In the genomic region with DNA sequence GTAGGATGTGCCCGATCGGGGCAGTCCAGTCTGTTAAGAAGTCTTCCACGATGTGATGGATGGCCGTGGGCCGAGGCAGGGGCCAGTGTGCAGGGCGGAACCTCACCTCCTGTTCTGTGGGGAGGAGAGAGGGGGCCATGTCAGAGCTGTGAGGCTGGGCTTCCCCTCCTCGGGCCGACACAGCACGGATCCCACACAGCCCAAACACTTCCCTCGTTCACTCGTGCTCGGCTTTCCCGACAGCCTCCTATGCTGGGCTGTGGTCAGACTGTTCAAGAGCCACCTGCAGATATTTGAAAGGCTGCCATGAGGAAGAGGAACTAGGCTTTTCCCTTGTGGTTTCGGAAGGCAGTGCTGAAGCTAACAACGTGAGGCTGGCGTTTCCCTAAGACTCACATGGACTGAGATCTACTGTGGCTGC, we compare ENCODE assay signal across 11 cellular contexts. TPM values are rescaled to one million over a fixed set of nuclear protein-coding genes. Genes with fewer than 3 reads are reported as not detected.
DNase-seq lines count a peak whose midpoint lies in the region; ATAC-seq and TF ChIP-seq lines count a peak whose summit lies in the region.
"Had no signal": no experiment of that assay in that cellular context is flagged by ENCODE, and none has a peak within 500 bp of the region (broad histone marks: within the 10 kb centered on the region; RNA-seq: fewer than 3 reads in every experiment).

No MANE protein-coding gene starts in this region.

- H3K79me2 ChIP-seq in Karpas-422 (ENCODE audit: low read length) = no peaks in the 10 kb centered on the region
- no peaks in the 10 kb centered on the region for H3K79me2 ChIP-seq in GM23248 (ENCODE audit: insufficient read depth)

- in situ Hi-C loops in GM23248 (cut with MboI) = loop anchor here (25.0 kb wide), 1 partner anchor 306 kb away; no protein-coding TSS in a partner anchor

- peak; percentile 41 for ATAC-seq in effector memory CD8-positive, alpha-beta T cell (replicated peaks)
- peak; percentile 75 to 76 for ATAC-seq in upper lobe of left lung (ENCODE audit: low FRiP score in 2 of 2)

- TF ChIP-seq EP300 in upper lobe of left lung (IDR thresholded peaks at IDR 0.05) = no peak
- no peak for TF ChIP-seq EP300 in ovary (IDR thresholded peaks at IDR 0.05)

- H3K4me3 Mint-ChIP-seq in activated CD4-positive, alpha-beta T cell treated with anti-CD3 and anti-CD28 coated beads, Interleukin-2, amount 10 ng/mL, durations not matched to agents 7 days and 5 days = no peak overlapping the region
- H3K4me3 Mint-ChIP-seq in effector memory CD8-positive, alpha-beta T cell = no peak overlapping the region
- H3K4me3 Mint-ChIP-seq in activated CD4-positive, alpha-beta T cell treated with anti-CD3 and anti-CD28 coated beads, Interleukin-2, amount 10 ng/mL, durations not matched to agents 24 days and 14 days = no peak overlapping the region

- H3K9ac ChIP-seq in Karpas-422 (ENCODE audit: low read length) (peak overlapping the region; percentile 35), GM23248 (no peak overlapping the region)

- H3K27ac Mint-ChIP-seq in activated CD4-positive, alpha-beta T cell treated with anti-CD3 and anti-CD28 coated beads, Interleukin-2, amount 10 ng/mL, durations not matched to agents 7 days and 5 days = peak overlapping the region; percentile 22
- H3K27ac Mint-ChIP-seq in effector memory CD8-positive, alpha-beta T cell = no peak overlapping the region
- H3K27ac Mint-ChIP-seq in activated CD4-positive, alpha-beta T cell treated with anti-CD3 and anti-CD28 coated beads, Interleukin-2, amount 10 ng/mL, durations not matched to agents 24 days and 14 days = no peak overlapping the region

- intact Hi-C loops in activated CD4-positive, alpha-beta T cell treated with anti-CD3 and anti-CD28 coated beads, Interleukin-2, amount 10 ng/mL, durations not matched to agents 24 days and 14 days (cut with micrococcal nuclease) = no loop called here
- intact Hi-C loops in ovary (cut with DNase I) = no loop called here

- no peak for TF ChIP-seq POLR2A in upper lobe of left lung (IDR thresholded peaks at IDR 0.05)
- no peak for TF ChIP-seq POLR2A in ovary (IDR thresholded peaks at IDR 0.05)

- peaks cover 19% of the 10 kb centered on the region for H3K36me3 Mint-ChIP-seq in activated CD4-positive, alpha-beta T cell treated with anti-CD3 and anti-CD28 coated beads, Interleukin-2, amount 10 ng/mL, durations not matched to agents 7 days and 5 days (ENCODE audit: low read depth)
- H3K36me3 Mint-ChIP-seq in effector memory CD8-positive, alpha-beta T cell (ENCODE audit: insufficient read depth) = peaks cover 4% of the 10 kb centered on the region
- H3K36me3 Mint-ChIP-seq in activated CD4-positive, alpha-beta T cell treated with anti-CD3 and anti-CD28 coated beads, Interleukin-2, amount 10 ng/mL, durations not matched to agents 24 days and 14 days (ENCODE audit: low read depth) = peaks cover 16% of the 10 kb centered on the region

- H3K9me2 ChIP-seq in Karpas-422 (replicated peaks; ENCODE audit: insufficient read depth, low read length) = no peaks in the 10 kb centered on the region
- no peaks in the 10 kb centered on the region for H3K9me2 ChIP-seq in GM23248 (ENCODE audit: insufficient read depth)

- WGBS in upper lobe of left lung, 2 donors = 40 to 55% methylated on average over 6 to 16 of the region's 16 CpGs
- WGBS in GM23248 (ENCODE audit: low coverage in 1 of 2, low lambda C conversion rate in 2 of 2, missing lambda C conversion rate in 2 of 2), 2 experiments = 92 to 93% methylated on average over 15 to 16 of the region's 16 CpGs
- 75 to 78% (median 77%) methylated on average over 16 of the region's 16 CpGs for WGBS in ovary, 3 donors

- no peaks in the 10 kb centered on the region for H3K27me3 ChIP-seq in Karpas-422 (ENCODE audit: low read length)
- no peaks in the 10 kb centered on the region for H3K27me3 ChIP-seq in upper lobe of left lung
- no peaks in the 10 kb centered on the region for H3K27me3 ChIP-seq in GM23248 (replicated peaks; ENCODE audit: insufficient read depth)
- H3K27me3 ChIP-seq in ovary = no peaks in the 10 kb centered on the region

- H3K36me3 ChIP-seq in Karpas-422 (ENCODE audit: insufficient read depth, low read length) (no peaks in the 10 kb centered on the region), upper lobe of left lung (peaks cover 0 to 38% (median 8%) of the 10 kb centered on the region in 4 donors), GM23248 (ENCODE audit: low read depth) (no peaks in the 10 kb centered on the region), ovary (peaks cover 3% of the 10 kb centered on the region)

- H4K20me1 ChIP-seq in Karpas-422 (ENCODE audit: insufficient read depth, low read depth, low read length) (no peaks in the 10 kb centered on the region), GM23248 (ENCODE audit: insufficient read depth) (no peaks in the 10 kb centered on the region)

- H2AFZ ChIP-seq in Karpas-422 (ENCODE audit: low read length) = peak overlapping the region; percentile 72; the same call in 1 of the 2 replicates
- H2AFZ ChIP-seq in GM23248 = no peak overlapping the region

- no peak for DNase-seq in activated CD4-positive, alpha-beta T cell treated with anti-CD3 and anti-CD28 coated beads, Interleukin-2, amount 10 ng/mL, durations not matched to agents 7 days and 5 days
- DNase-seq in activated CD4-positive, alpha-beta T cell treated with anti-CD3 and anti-CD28 coated beads, Interleukin-2, amount 50 U/mL, for 1 hour = no peak
- DNase-seq in Karpas-422 = peak; percentile 84
- DNase-seq in effector memory CD8-positive, alpha-beta T cell = no peak
- peak; percentile 67 to 71 for DNase-seq in upper lobe of left lung
- DNase-seq in GM23248 = no peak
- no peak for DNase-seq in activated CD4-positive, alpha-beta T cell treated with anti-CD3 and anti-CD28 coated beads, Interleukin-2, amount 10 ng/mL, durations not matched to agents 24 days and 14 days
- no peak for DNase-seq in ovary
- DNase-seq: activated CD8-positive, alpha-beta memory T cell treated with anti-CD3 and anti-CD28 coated beads, Interleukin-2, amount 50 U/mL, for 4 hours; effector CD4-positive, alpha-beta T cell; NCI-H1105 treated with DMSO at 0.1 percent for 48 hours had no signal

- no peaks in the 10 kb centered on the region for H3F3A ChIP-seq in GM23248 (ENCODE audit: insufficient read depth)

- H3K4me2 ChIP-seq in Karpas-422 (ENCODE audit: low read depth, low read length, poor library complexity, severe bottlenecking) = peak overlapping the region; percentile 56
- H3K4me2 ChIP-seq in GM23248 (ENCODE audit: unreplicated experiment) = no peak overlapping the region

- CTCF ChIA-PET in activated CD4-positive, alpha-beta T cell treated with anti-CD3 and anti-CD28 coated beads, Interleukin-2, amount 10 ng/mL, durations not matched to agents 7 days and 5 days (lab: Charles Lee) = interaction anchor here (0.8 to 2.5 kb wide), 8 partner anchors 8 to 200 kb away, joined by 3 to 9 read pairs (median 4); no protein-coding TSS in a partner anchor

- H3K9me3 ChIP-seq in Karpas-422 (ENCODE audit: low read length) = no peaks in the 10 kb centered on the region
- no peaks in the 10 kb centered on the region for H3K9me3 ChIP-seq in upper lobe of left lung
- no peaks in the 10 kb centered on the region for H3K9me3 ChIP-seq in GM23248 (ENCODE audit: low read depth)
- no peaks in the 10 kb centered on the region for H3K9me3 ChIP-seq in ovary

- no peaks in the 10 kb centered on the region for H3K27me3 Mint-ChIP-seq in activated CD4-positive, alpha-beta T cell treated with anti-CD3 and anti-CD28 coated beads, Interleukin-2, amount 10 ng/mL, durations not matched to agents 7 days and 5 days
- H3K27me3 Mint-ChIP-seq in effector memory CD8-positive, alpha-beta T cell = no peaks in the 10 kb centered on the region
- H3K27me3 Mint-ChIP-seq in activated CD4-positive, alpha-beta T cell treated with anti-CD3 and anti-CD28 coated beads, Interleukin-2, amount 10 ng/mL, durations not matched to agents 24 days and 14 days = no peaks in the 10 kb centered on the region

- peaks cover 29% of the 10 kb centered on the region for H3K4me1 ChIP-seq in Karpas-422 (ENCODE audit: low read length)
- H3K4me1 ChIP-seq in upper lobe of left lung = peaks cover 0 to 12% (median 3%) of the 10 kb centered on the region in 4 donors
- H3K4me1 ChIP-seq in GM23248 (ENCODE audit: insufficient read depth) = no peaks in the 10 kb centered on the region
- no peaks in the 10 kb centered on the region for H3K4me1 ChIP-seq in ovary (ENCODE audit: insufficient read depth)

- POLR2A ChIA-PET in activated CD4-positive, alpha-beta T cell treated with anti-CD3 and anti-CD28 coated beads, Interleukin-2, amount 10 ng/mL, durations not matched to agents 7 days and 5 days (lab: Charles Lee) = no interaction called here

- H3K4me3 ChIP-seq in Karpas-422 (ENCODE audit: low read length) = peak overlapping the region; percentile 13; the same call in 1 of the 2 replicates
- no peak overlapping the region for H3K4me3 ChIP-seq in upper lobe of left lung
- H3K4me3 ChIP-seq in GM23248 = no peak overlapping the region
- no peak overlapping the region for H3K4me3 ChIP-seq in ovary

- peak overlapping the region; percentile 48 for H3K27ac ChIP-seq in Karpas-422 (ENCODE audit: low read length)
- peak overlapping the region in 1 of 4 donors; percentile 46 for H3K27ac ChIP-seq in upper lobe of left lung
- no peak overlapping the region for H3K27ac ChIP-seq in GM23248
- no peak overlapping the region for H3K27ac ChIP-seq in ovary

- peaks cover 12% of the 10 kb centered on the region for H3K4me1 Mint-ChIP-seq in activated CD4-positive, alpha-beta T cell treated with anti-CD3 and anti-CD28 coated beads, Interleukin-2, amount 10 ng/mL, durations not matched to agents 7 days and 5 days
- no peaks in the 10 kb centered on the region for H3K4me1 Mint-ChIP-seq in effector memory CD8-positive, alpha-beta T cell (ENCODE audit: low read depth in 2 of 2)
- H3K4me1 Mint-ChIP-seq in activated CD4-positive, alpha-beta T cell treated with anti-CD3 and anti-CD28 coated beads, Interleukin-2, amount 10 ng/mL, durations not matched to agents 24 days and 14 days = peaks cover 4% of the 10 kb centered on the region

- H3K9me3 Mint-ChIP-seq in activated CD4-positive, alpha-beta T cell treated with anti-CD3 and anti-CD28 coated beads, Interleukin-2, amount 10 ng/mL, durations not matched to agents 7 days and 5 days = no peaks in the 10 kb centered on the region
- H3K9me3 Mint-ChIP-seq in effector memory CD8-positive, alpha-beta T cell = no peaks in the 10 kb centered on the region
- H3K9me3 Mint-ChIP-seq in activated CD4-positive, alpha-beta T cell treated with anti-CD3 and anti-CD28 coated beads, Interleukin-2, amount 10 ng/mL, durations not matched to agents 24 days and 14 days = no peaks in the 10 kb centered on the region

- TF ChIP-seq CTCF in upper lobe of left lung (IDR thresholded peaks at IDR 0.05) (peak in 2 of 6 experiments; percentile 24 to 30), ovary (IDR thresholded peaks at IDR 0.05) (no peak)

RNA-seq across cellular contexts. Expression of a gene that starts 12.3 kb away (rescaled TPM):
- total RNA-seq in activated CD4-positive, alpha-beta T cell treated with anti-CD3 and anti-CD28 coated beads, Interleukin-2, amount 10 ng/mL, durations not matched to agents 7 days and 5 days = 10 to 100 TPM; 74.3 to 75.5 TPM
- 26.7 and 45.4 TPM in 2 replicates for total RNA-seq in Karpas-422 (2014; rRNA removed; shearing (Covaris generic); ENCODE audit: low replicate concordance)
- total RNA-seq in upper lobe of left lung (10 to 100 TPM; 30.4 to 69.5 (median 53.6) TPM), ovary (10 to 100 TPM; 60.9 to 93.7 (median 78.2) TPM)
- total RNA-seq in GM23248 (2014; rRNA removed; shearing (Covaris generic)) = 24.0 and 33.1 TPM in 2 replicates
- polyA plus RNA-seq in GM23248 (2016; fragmentation: Nextera tagmentation; extraction: Ambion mirVana) (104 and 109 TPM in 2 replicates), ovary (100 to 1,000 TPM in 1 of 2 donors, 10 to 100 TPM in 1; 87.4 to 118 TPM)
- total RNA-seq in activated CD4-positive, alpha-beta T cell treated with anti-CD3 and anti-CD28 coated beads, Interleukin-2, amount 10 ng/mL, durations not matched to agents 24 days and 14 days = 96.5 and 98.7 TPM in 2 replicates

RNA-seq across cellular contexts. Expression of a gene that starts 13.1 kb away (rescaled TPM):
- total RNA-seq in activated CD4-positive, alpha-beta T cell treated with anti-CD3 and anti-CD28 coated beads, Interleukin-2, amount 10 ng/mL, durations not matched to agents 7 days and 5 days = 10 to 100 TPM; 14.3 to 17.1 TPM
- total RNA-seq in Karpas-422 (2014; rRNA removed; shearing (Covaris generic); ENCODE audit: low replicate concordance) = 4.8 and 9.9 TPM in 2 replicates
- 10 to 100 TPM in 4 of 6 donors, 1 to 10 TPM in 2; 6.0 to 27.2 (median 12.9) TPM for total RNA-seq in upper lobe of left lung
- total RNA-seq in GM23248 (2014; rRNA removed; shearing (Covaris generic)) = 4.2 and 4.4 TPM in 2 replicates
- polyA plus RNA-seq in GM23248 (2016; fragmentation: Nextera tagmentation; extraction: Ambion mirVana) = 5.0 and 6.5 TPM in 2 replicates
- total RNA-seq in activated CD4-positive, alpha-beta T cell treated with anti-CD3 and anti-CD28 coated beads, Interleukin-2, amount 10 ng/mL, durations not matched to agents 24 days and 14 days = 25.4 and 26.3 TPM in 2 replicates
- total RNA-seq in ovary = 10 to 100 TPM in 5 of 7 donors, 1 to 10 TPM in 2; 6.9 to 30.7 (median 26.1) TPM
- 10 to 100 TPM; 13.0 to 17.6 TPM for polyA plus RNA-seq in ovary

RNA-seq across cellular contexts. Expression of a gene that starts 35.3 kb away (rescaled TPM):
- 100 to 1,000 TPM; 189 to 194 TPM for total RNA-seq in activated CD4-positive, alpha-beta T cell treated with anti-CD3 and anti-CD28 coated beads, Interleukin-2, amount 10 ng/mL, durations not matched to agents 7 days and 5 days
- total RNA-seq in Karpas-422 (2014; rRNA removed; shearing (Covaris generic); ENCODE audit: low replicate concordance) = 481 and 566 TPM in 2 replicates
- total RNA-seq in upper lobe of left lung = 100 to 1,000 TPM; 125 to 202 (median 142) TPM
- 310 and 377 TPM in 2 replicates for total RNA-seq in GM23248 (2014; rRNA removed; shearing (Covaris generic))
- polyA plus RNA-seq in GM23248 (2016; fragmentation: Nextera tagmentation; extraction: Ambion mirVana) = 122 and 129 TPM in 2 replicates
- 353 and 367 TPM in 2 replicates for total RNA-seq in activated CD4-positive, alpha-beta T cell treated with anti-CD3 and anti-CD28 coated beads, Interleukin-2, amount 10 ng/mL, durations not matched to agents 24 days and 14 days
- total RNA-seq in ovary = 100 to 1,000 TPM; 166 to 299 (median 192) TPM
- 100 to 1,000 TPM; 224 to 351 TPM for polyA plus RNA-seq in ovary

Comparison
In these comparisons a context has a peak if more than half of its experiments do, and no peak if none do; other contexts are left out.
1. DNase-seq: peak in Karpas-422 (single experiment) and upper lobe of left lung (2 of 2); none in activated CD4-positive, alpha-beta T cell treated with anti-CD3 and anti-CD28 coated beads, Interleukin-2, amount 10 ng/mL, durations not matched to agents 7 days and 5 days (single experiment), activated CD4-positive, alpha-beta T cell treated with anti-CD3 and anti-CD28 coated beads, Interleukin-2, amount 50 U/mL, for 1 hour (single experiment), effector memory CD8-positive, alpha-beta T cell (0 of 3), GM23248 (single experiment), activated CD4-positive, alpha-beta T cell treated with anti-CD3 and anti-CD28 coated beads, Interleukin-2, amount 10 ng/mL, durations not matched to agents 24 days and 14 days (single experiment) and ovary (0 of 5).